In the genomic region with DNA sequence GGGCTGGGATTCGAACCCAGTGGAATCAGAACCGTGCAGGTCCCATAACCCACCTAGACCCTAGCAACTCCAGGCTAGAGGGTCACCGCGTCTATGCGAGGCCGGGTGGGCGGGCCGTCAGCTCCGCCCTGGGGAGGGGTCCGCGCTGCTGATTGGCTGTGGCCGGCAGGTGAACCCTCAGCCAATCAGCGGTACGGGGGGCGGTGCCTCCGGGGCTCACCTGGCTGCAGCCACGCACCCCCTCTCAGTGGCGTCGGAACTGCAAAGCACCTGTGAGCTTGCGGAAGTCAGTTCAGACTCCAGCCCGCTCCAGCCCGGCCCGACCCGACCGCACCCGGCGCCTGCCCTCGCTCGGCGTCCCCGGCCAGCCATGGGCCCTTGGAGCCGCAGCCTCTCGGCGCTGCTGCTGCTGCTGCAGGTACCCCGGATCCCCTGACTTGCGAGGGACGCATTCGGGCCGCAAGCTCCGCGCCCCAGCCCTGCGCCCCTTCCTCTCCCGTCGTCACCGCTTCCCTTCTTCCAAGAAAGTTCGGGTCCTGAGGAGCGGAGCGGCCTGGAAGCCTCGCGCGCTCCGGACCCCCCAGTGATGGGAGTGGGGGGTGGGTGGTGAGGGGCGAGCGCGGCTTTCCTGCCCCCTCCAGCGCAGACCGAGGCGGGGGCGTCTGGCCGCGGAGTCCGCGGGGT, we compare ENCODE assay signal across 8 cellular contexts. TPM values are rescaled to one million over a fixed set of nuclear protein-coding genes. Genes with fewer than 3 reads are reported as not detected.
DNase-seq lines count a peak whose midpoint lies in the region; ATAC-seq and TF ChIP-seq lines count a peak whose summit lies in the region.

Gene CDH1, plus strand, starts transcription at position 247 of the 684 bp plus-strand sequence. Its CDS starts 124 bp downstream, at position 371.

- CTCF ChIA-PET in Caco-2 (lab: Charles Lee), result interaction anchor here (0.6 to 1.5 kb wide), 9 partner anchors 21 to 892 kb away, joined by 3 to 14 read pairs (median 5); no protein-coding TSS in a partner anchor

- H3K4me3 ChIP-seq in Caco-2 (ENCODE audit: low read depth, low read length), result peak within 1 kb of the TSS; percentile 99

- peak within 1 kb of the TSS; percentile 88 for H3K27ac Mint-ChIP-seq in Caco-2 (ENCODE audit: unreplicated experiment)

- H3K4me1 Mint-ChIP-seq in Caco-2 (ENCODE audit: low read depth, unreplicated experiment), result peaks cover 44% of the 10 kb centered on the region

- no TSS peak for BruUV-seq in Caco-2 (replicated peaks; lab: Mats Ljungman, UMichigan)

- peaks cover 71% of the 10 kb centered on the region for H3K36me3 Mint-ChIP-seq in Caco-2 (ENCODE audit: insufficient read depth, unreplicated experiment)

- H3K36me3 ChIP-seq in Caco-2 (ENCODE audit: control insufficient read depth, insufficient read depth, low read length), result peaks cover 4% of the 10 kb centered on the region

- DNase-seq in Caco-2, result peak; percentile 98 to 99
- DNase-seq in NCI-H2107 treated with DMSO at 0.1 percent for 48 hours (lab: John Stamatoyannopoulos, UW; ENCODE audit: unreplicated experiment), result peak; percentile 33
- DNase-seq in activated naive CD4-positive, alpha-beta T cell treated with anti-CD3 and anti-CD28 coated beads, Interleukin-2, amount 50 U/mL, for 16 hours, result peak; percentile 30
- DNase-seq in iPS-NIHi7 (ENCODE audit: extremely low spot score), result peak; percentile 99
- peak; percentile 47 for DNase-seq in stimulated activated CD4-positive, alpha-beta T cell treated with anti-CD3 and anti-CD28 coated beads, Interleukin-15, amount 100 ng/mL, for 24 hours
- DNase-seq in Kasumi-1 (lab: John Stamatoyannopoulos, UW), result no peak

- H3K27me3 ChIP-seq in Caco-2 (replicated peaks; ENCODE audit: control insufficient read depth, insufficient read depth, low read length), result no peaks in the 10 kb centered on the region

- peaks cover 63% of the 10 kb centered on the region for H3K4me1 ChIP-seq in Caco-2

- no peaks in the 10 kb centered on the region for H3K9me3 Mint-ChIP-seq in Caco-2 (ENCODE audit: unreplicated experiment)

- no peaks in the 10 kb centered on the region for H3K27me3 Mint-ChIP-seq in Caco-2 (ENCODE audit: insufficient read depth, unreplicated experiment)

- no peak for TF ChIP-seq CTCF in Caco-2 (IDR thresholded peaks at IDR 0.05; ENCODE audit: insufficient read depth in 1 of 2, low read depth in 1 of 2, low read length in 1 of 2, severe bottlenecking in 1 of 2, unreplicated experiment in 1 of 2)

- ATAC-seq in GM21825 (IDR thresholded peaks at IDR 0.05; ENCODE audit: unreplicated experiment), result no peak
- ATAC-seq in GM19397 (IDR thresholded peaks at IDR 0.05; ENCODE audit: unreplicated experiment), result no peak

- H3K4me3 Mint-ChIP-seq in Caco-2 (ENCODE audit: unreplicated experiment), result peak within 1 kb of the TSS; percentile 88

- POLR2A ChIA-PET in Caco-2 (lab: Charles Lee), result interaction anchor here (0.5 to 1.8 kb wide), 33 partner anchors 9 to 882 kb away, joined by 3 to 17 read pairs (median 5); partner anchors contain the start of gene SMPD3

- no peaks in the 10 kb centered on the region for H3K9me3 ChIP-seq in Caco-2

- intact Hi-C loops in Caco-2 (cut with micrococcal nuclease; ENCODE audit: unreplicated experiment), result no loop called here

RNA-seq across cellular contexts. Expression of gene CDH1, which starts in this region (rescaled TPM):
- total RNA-seq in Caco-2 (2022), result 712 and 783 TPM in 2 replicates

Comparison
In these comparisons a context has a peak if more than half of its experiments do, and no peak if none do; other contexts are left out.
1. DNase-seq: peak in Caco-2 (2 of 2), NCI-H2107 treated with DMSO at 0.1 percent for 48 hours (single experiment), activated naive CD4-positive, alpha-beta T cell treated with anti-CD3 and anti-CD28 coated beads, Interleukin-2, amount 50 U/mL, for 16 hours (single experiment), iPS-NIHi7 (single experiment) and stimulated activated CD4-positive, alpha-beta T cell treated with anti-CD3 and anti-CD28 coated beads, Interleukin-15, amount 100 ng/mL, for 24 hours (single experiment); none in Kasumi-1 (0 of 2).